In the genomic region with DNA sequence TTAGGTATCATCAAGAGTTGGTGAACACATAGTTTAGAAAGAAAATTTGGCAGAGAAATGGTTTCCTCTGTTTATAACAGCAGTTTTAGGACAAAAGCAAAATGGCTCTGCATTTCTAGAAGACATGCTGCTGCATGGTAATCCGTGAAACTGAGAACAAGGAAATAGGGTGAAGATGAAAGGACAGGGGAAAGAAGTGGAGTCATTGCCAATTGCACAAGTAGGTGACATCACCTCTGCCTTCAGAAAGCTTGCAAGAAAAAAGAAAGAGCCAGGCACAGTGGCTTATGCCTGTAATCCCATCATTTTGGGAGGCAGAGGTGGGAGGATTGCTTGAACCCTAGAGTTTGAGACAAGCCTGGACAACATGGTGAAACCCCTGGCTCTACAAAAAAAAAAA, we compare ENCODE assay signal across 24 cellular contexts.
"Had no signal": no experiment of that assay in that cellular context is flagged by ENCODE, and none has a peak within 500 bp of the region (broad histone marks: within the 10 kb centered on the region; RNA-seq: fewer than 3 reads in every experiment).

No MANE protein-coding gene starts in this region.

- H2AFZ ChIP-seq: PC-9 had no signal

- H3K27ac ChIP-seq: brain microvascular endothelial cell, KMS-11, PC-9, SK-N-MC, WERI-Rb-1 had no signal

- H3K4me2 ChIP-seq: KMS-11, PC-9 had no signal

- H3K9me3 ChIP-seq: MG63 had no signal

- H3K4me3 ChIP-seq: MG63, PC-9, SK-N-MC had no signal

- H3K9ac ChIP-seq: KMS-11 had no signal

- DNase-seq: activated CD4-positive, alpha-beta memory T cell treated with anti-CD3 and anti-CD28 coated beads, Interleukin-2, amount 10 ng/mL, durations not matched to agents 7 days and 5 days; activated CD4-positive, alpha-beta T cell treated with anti-CD3 and anti-CD28 coated beads for 36 hours; activated CD4-positive, alpha-beta T cell treated with anti-CD3 and anti-CD28 coated beads, Interleukin-2, amount 50 U/mL, for 1 hour; activated gamma-delta T cell treated with Interleukin-2 at 50 U/mL for 16 hours; activated naive CD4-positive, alpha-beta T cell treated with anti-CD3 and anti-CD28 coated beads, Interleukin-2, amount 10 ng/mL, durations not matched to agents 7 days and 5 days; activated naive CD8-positive, alpha-beta T cell treated with anti-CD3 and anti-CD28 coated beads for 36 hours; activated T-cell treated with anti-CD3 and anti-CD28 coated beads for 4 hours; activated T-cell treated with anti-CD3 and anti-CD28 coated beads, Interleukin-2, amount 50 U/mL, for 72 hours; brain microvascular endothelial cell; caudate nucleus; MG63; NCI-H1048; NCI-H146; NCI-H187 treated with DMSO at 0.1 percent for 48 hours; NCI-H2081 treated with DMSO at 0.1 percent for 48 hours; NCI-H446; NCI-H524 treated with DMSO at 0.1 percent for 48 hours; NCI-H774; SHP77 treated with DMSO at 0.1 percent for 48 hours; T-helper 1 cell; WERI-Rb-1 had no signal

- H3K27me3 ChIP-seq: brain microvascular endothelial cell, MG63 had no signal

- ATAC-seq: activated CD4-positive, alpha-beta T cell treated with anti-CD3 and anti-CD28 coated beads for 36 hours; activated T-cell treated with anti-CD3 and anti-CD28 coated beads, Interleukin-2, amount 50 U/mL, for 72 hours had no signal

- H3K36me3 ChIP-seq: brain microvascular endothelial cell, MG63, WERI-Rb-1 had no signal
